8 cellular contexts compared by ENCODE assay signal in genomic region chr3:44584646-44585501, GRCh38. TPM values are rescaled to one million over a fixed set of nuclear protein-coding genes. Genes with fewer than 3 reads are reported as not detected.
DNase-seq lines count a peak whose midpoint lies in the region; ATAC-seq and TF ChIP-seq lines count a peak whose summit lies in the region.

Gene ZNF660, plus strand, starts transcription at chr3:44584964. Its CDS starts 9,230 bp downstream, at chr3:44594194.

- H3K4me1 Mint-ChIP-seq in activated B cell treated with CpG ODN at 0.5 μM for 24 hours = peaks cover 17% of the 10 kb centered on the region
- H3K4me1 Mint-ChIP-seq in naive B cell = peaks cover 12 to 24% (median 21%) of the 10 kb centered on the region in 3 donors

- no peaks in the 10 kb centered on the region for H3K36me3 ChIP-seq in BLaER1
- peaks cover 3% of the 10 kb centered on the region for H3K36me3 ChIP-seq in urinary bladder (ENCODE audit: insufficient read depth)

- H3K4me3 Mint-ChIP-seq in activated B cell treated with CpG ODN at 0.5 μM for 24 hours = peak within 1 kb of the TSS; percentile 87
- H3K4me3 Mint-ChIP-seq in naive B cell = peak within 1 kb of the TSS; percentile 68 to 94 (median 91)

- intact Hi-C loops in activated B cell treated with CpG ODN at 0.5 μM for 24 hours (cut with micrococcal nuclease) = loop anchor here (2.0 kb wide), 3 partner anchors 30 to 108 kb away; partner anchors contain the start of genes ZKSCAN7, ZNF197 and ZNF445

- peak within 1 kb of the TSS; percentile 52 for H3K4me2 ChIP-seq in BLaER1

- ATAC-seq in activated B cell treated with CpG ODN at 0.5 μM for 24 hours (ENCODE audit: low read depth) (peak; percentile 86), naive B cell (ENCODE audit: low read depth in 2 of 2) (peak; percentile 87 to 89), GM21528 (IDR thresholded peaks at IDR 0.05; ENCODE audit: low FRiP score, unreplicated experiment) (no peak)

- H3K36me3 Mint-ChIP-seq in activated B cell treated with CpG ODN at 0.5 μM for 24 hours (ENCODE audit: low read depth) (peaks cover 19% of the 10 kb centered on the region), naive B cell (peaks cover 17 to 37% of the 10 kb centered on the region in 2 donors)

- no peak for TF ChIP-seq CTCF in activated B cell treated with CpG ODN at 0.5 μM for 24 hours (IDR thresholded peaks at IDR 0.05)

- peaks cover 41% of the 10 kb centered on the region for H3K9me3 ChIP-seq in BLaER1

- H3K9ac ChIP-seq in BLaER1 = no peak within 1 kb of the TSS

- H3K27ac Mint-ChIP-seq in activated B cell treated with CpG ODN at 0.5 μM for 24 hours = peak within 1 kb of the TSS; percentile 15
- H3K27ac Mint-ChIP-seq in naive B cell = peak within 1 kb of the TSS in 4 of 6 donors; percentile 34 to 90 (median 76)

- peaks cover 6% of the 10 kb centered on the region for H3K27me3 Mint-ChIP-seq in activated B cell treated with CpG ODN at 0.5 μM for 24 hours
- H3K27me3 Mint-ChIP-seq in naive B cell = peaks cover 0 to 15% (median 9%) of the 10 kb centered on the region in 3 donors

- no peak within 1 kb of the TSS for H3K27ac ChIP-seq in BLaER1
- H3K27ac ChIP-seq in urinary bladder (ENCODE audit: low read depth) = peak within 1 kb of the TSS; percentile 41

- POLR2A ChIA-PET in activated B cell treated with CpG ODN at 0.5 μM for 24 hours (lab: Charles Lee) = interaction anchor here (0.6 to 1.2 kb wide), 5 partner anchors 30 to 144 kb away, joined by 3 to 5 read pairs (median 3); partner anchors contain the start of genes ZKSCAN7, ZNF35 and ZNF501

- H3K27me3 ChIP-seq in BLaER1 = peaks cover 24% of the 10 kb centered on the region

- DNase-seq in GM19238 (ENCODE audit: insufficient read length, low spot score) (peak; percentile 41), NCI-H1092 treated with DMSO at 0.1 percent for 48 hours (lab: John Stamatoyannopoulos, UW) (peak; percentile 80), activated B cell treated with CpG ODN at 0.5 μM for 24 hours (peak; percentile 23), foreskin melanocyte (peak; percentile 7), naive B cell (peak; percentile 20)

- no peaks in the 10 kb centered on the region for H3K4me1 ChIP-seq in BLaER1
- no peaks in the 10 kb centered on the region for H3K4me1 ChIP-seq in urinary bladder (ENCODE audit: insufficient read depth)

- H4K20me1 ChIP-seq in BLaER1 = no peaks in the 10 kb centered on the region

- no peaks in the 10 kb centered on the region for H3K9me3 Mint-ChIP-seq in activated B cell treated with CpG ODN at 0.5 μM for 24 hours
- peaks cover 0 to 9% (median 4%) of the 10 kb centered on the region in 7 donors for H3K9me3 Mint-ChIP-seq in naive B cell

- CTCF ChIA-PET in activated B cell treated with CpG ODN at 0.5 μM for 24 hours (lab: Charles Lee) = no interaction called here

- WGBS in urinary bladder = under 1% methylated on average over 41 of the region's 41 CpGs

- peak within 1 kb of the TSS; percentile 57 for H3K4me3 ChIP-seq in BLaER1
- peak within 1 kb of the TSS; percentile 58 for H3K4me3 ChIP-seq in urinary bladder (ENCODE audit: low read depth, low read length)

RNA-seq across cellular contexts. Expression of gene ZNF660, which starts in this region (rescaled TPM):
- total RNA-seq in activated B cell treated with CpG ODN at 0.5 μM for 24 hours (4.8 and 5.2 TPM in 2 replicates), urinary bladder (12.9 TPM)
- polyA plus RNA-seq in naive B cell (ENCODE audit: low read depth in 6 of 6) (1 to 10 TPM in 5 of 6 donors, under 1 TPM in 1; 0.79 to 3.6 (median 1.5) TPM), urinary bladder (1.9 TPM)

Comparison
In these comparisons a context has a peak if more than half of its experiments do, and no peak if none do; other contexts are left out.
1. DNase-seq: peak in every context shown above with its lines; median percentile 80 in NCI-H1092 treated with DMSO at 0.1 percent for 48 hours; 41 in GM19238; 23 in activated B cell treated with CpG ODN at 0.5 μM for 24 hours; 20 in naive B cell; 7 in foreskin melanocyte.